In the genomic region with DNA sequence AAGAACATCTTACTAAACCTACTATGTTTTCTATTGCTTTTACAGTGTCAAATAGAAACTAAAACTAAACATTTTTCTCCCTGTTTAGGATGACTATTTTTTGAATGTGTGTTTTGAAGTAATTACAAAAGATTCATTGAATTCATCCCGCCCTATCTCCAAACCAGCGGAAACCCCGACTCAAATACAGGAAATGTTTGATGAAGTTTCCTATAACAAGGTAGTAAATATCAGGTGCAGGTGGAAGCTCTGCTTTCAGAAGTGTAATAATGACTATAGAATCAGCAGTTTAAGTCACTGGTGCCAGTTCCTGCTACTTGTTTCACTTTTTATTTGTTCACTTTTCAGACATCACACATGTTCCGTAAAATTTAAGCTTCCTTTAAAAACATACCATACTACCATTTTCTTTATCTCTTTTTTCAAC, we compare ENCODE assay signal across 8 cellular contexts. TPM values are rescaled to one million over a fixed set of nuclear protein-coding genes. Genes with fewer than 3 reads are reported as not detected.
A peak's percentile ranks its signal among the peaks of the same experiment; 100 is the strongest.
DNase-seq lines count a peak whose midpoint lies in the region; ATAC-seq and TF ChIP-seq lines count a peak whose summit lies in the region.

No MANE protein-coding gene starts in this region.

- intact Hi-C loops in activated T-helper 1 cell treated with anti-CD3 and anti-CD28 coated beads, Interleukin-12 subunit alpha, Interleukin-12 subunit beta, Interleukin-2, Interleukin-4 antibody, amounts not matched to agents 30 ng/mL and 10 ng/mL and 1 ng/mL, durations not matched to agents 14 hours and 24 hours and 36 hours (cut with micrococcal nuclease) = loop anchor here (1.0 kb wide), 8 partner anchors 10 to 199 kb away; a partner anchor contains a TSS
- intact Hi-C loops in Calu3 (cut with micrococcal nuclease; ENCODE audit: unreplicated experiment) = no loop called here
- intact Hi-C loops in stomach (cut with DNase I; ENCODE audit: low total_unique reads) = no loop called here
- intact Hi-C loops in transverse colon (cut with DNase I; ENCODE audit: low total_unique reads) = no loop called here

- peaks cover 55% of the 10 kb centered on the region for H3K36me3 Mint-ChIP-seq in activated T-helper 1 cell treated with anti-CD3 and anti-CD28 coated beads, Interleukin-12 subunit alpha, Interleukin-12 subunit beta, Interleukin-2, Interleukin-4 antibody, amounts not matched to agents 30 ng/mL and 10 ng/mL and 1 ng/mL, durations not matched to agents 14 hours and 24 hours and 36 hours (ENCODE audit: low read depth)
- H3K36me3 Mint-ChIP-seq in Calu3 (ENCODE audit: insufficient read depth, unreplicated experiment) = no peaks in the 10 kb centered on the region

- peak overlapping the region; percentile 96 for H3K27ac Mint-ChIP-seq in activated T-helper 1 cell treated with anti-CD3 and anti-CD28 coated beads, Interleukin-12 subunit alpha, Interleukin-12 subunit beta, Interleukin-2, Interleukin-4 antibody, amounts not matched to agents 30 ng/mL and 10 ng/mL and 1 ng/mL, durations not matched to agents 14 hours and 24 hours and 36 hours
- H3K27ac Mint-ChIP-seq in Calu3 (ENCODE audit: unreplicated experiment) = no peak overlapping the region

- no peak for TF ChIP-seq EP300 in stomach (IDR thresholded peaks at IDR 0.05)
- no peak for TF ChIP-seq EP300 in transverse colon (IDR thresholded peaks at IDR 0.05; ENCODE audit: low read depth)

- H3K4me3 Mint-ChIP-seq in activated T-helper 1 cell treated with anti-CD3 and anti-CD28 coated beads, Interleukin-12 subunit alpha, Interleukin-12 subunit beta, Interleukin-2, Interleukin-4 antibody, amounts not matched to agents 30 ng/mL and 10 ng/mL and 1 ng/mL, durations not matched to agents 14 hours and 24 hours and 36 hours = peak overlapping the region; percentile 84
- H3K4me3 Mint-ChIP-seq in Calu3 (ENCODE audit: low read depth, unreplicated experiment) = no peak overlapping the region

- H3K9me3 ChIP-seq in stomach (no peaks in the 10 kb centered on the region), transverse colon (no peaks in the 10 kb centered on the region)

- BruUV-seq in Calu3 (replicated peaks; lab: Mats Ljungman, UMichigan) = no TSS peak

- WGBS in stomach, 5 donors = 62 to 78% (median 71%) methylated on average over 4 of the region's 4 CpGs
- WGBS in transverse colon (ENCODE audit: low coverage in 1 of 2), 2 donors = 57 to 61% methylated on average over 4 of the region's 4 CpGs

- peak; percentile 21 for DNase-seq in stimulated activated CD4-positive, alpha-beta T cell treated with anti-CD3 and anti-CD28 coated beads, Interleukin-12 subunit alpha, Interleukin-12 subunit beta, amount 100 ng/mL, for 4 hours
- no peak for DNase-seq in stimulated activated CD4-positive, alpha-beta T cell treated with anti-CD3 and anti-CD28 coated beads, Interleukin-2, amount 100 ng/mL, for 48 hours
- peak; percentile 27 for DNase-seq in activated T-helper 1 cell treated with anti-CD3 and anti-CD28 coated beads, Interleukin-12 subunit alpha, Interleukin-12 subunit beta, Interleukin-2, Interleukin-4 antibody, amounts not matched to agents 30 ng/mL and 10 ng/mL and 1 ng/mL, durations not matched to agents 14 hours and 24 hours and 36 hours (ENCODE audit: low spot score)
- DNase-seq in Calu3 = no peak
- DNase-seq in stomach = no peak
- no peak for DNase-seq in SK-N-DZ (ENCODE audit: low spot score)
- DNase-seq in transverse colon = no peak

- no peaks in the 10 kb centered on the region for H3K27me3 Mint-ChIP-seq in activated T-helper 1 cell treated with anti-CD3 and anti-CD28 coated beads, Interleukin-12 subunit alpha, Interleukin-12 subunit beta, Interleukin-2, Interleukin-4 antibody, amounts not matched to agents 30 ng/mL and 10 ng/mL and 1 ng/mL, durations not matched to agents 14 hours and 24 hours and 36 hours (ENCODE audit: insufficient read depth)
- H3K27me3 Mint-ChIP-seq in Calu3 (ENCODE audit: unreplicated experiment) = no peaks in the 10 kb centered on the region

- H3K4me3 ChIP-seq in stomach (no peak overlapping the region), transverse colon (no peak overlapping the region)

- ATAC-seq in HG03159 (IDR thresholded peaks at IDR 0.05; ENCODE audit: unreplicated experiment) = peak; percentile 81

- CTCF ChIA-PET in Calu3 (lab: Charles Lee) = interaction anchor here (0.6 kb wide), 1 partner anchor 259 kb away, joined by 3 read pairs; no protein-coding TSS in a partner anchor

- H3K4me1 ChIP-seq in stomach (no peaks in the 10 kb centered on the region), transverse colon (no peaks in the 10 kb centered on the region)

- H3K4me1 Mint-ChIP-seq in activated T-helper 1 cell treated with anti-CD3 and anti-CD28 coated beads, Interleukin-12 subunit alpha, Interleukin-12 subunit beta, Interleukin-2, Interleukin-4 antibody, amounts not matched to agents 30 ng/mL and 10 ng/mL and 1 ng/mL, durations not matched to agents 14 hours and 24 hours and 36 hours (ENCODE audit: low read depth) = peaks cover 62% of the 10 kb centered on the region
- H3K4me1 Mint-ChIP-seq in Calu3 (ENCODE audit: low read depth, unreplicated experiment) = peaks cover 10% of the 10 kb centered on the region

- H3K36me3 ChIP-seq in stomach = peaks cover 10 to 93% (median 61%) of the 10 kb centered on the region in 4 donors
- peaks cover 0 to 26% (median 6%) of the 10 kb centered on the region in 4 donors for H3K36me3 ChIP-seq in transverse colon

- in situ Hi-C loops in transverse colon (cut with MboI; ENCODE audit: low pct_ligation_motif_present in 1 of 4, low pct_unique_long_range_greater_than_20kb in 1 of 4, low sequenced_read_pairs in 3 of 4) = no loop called here

- H3K27me3 ChIP-seq in stomach (no peaks in the 10 kb centered on the region), transverse colon (no peaks in the 10 kb centered on the region)

- H3K27ac ChIP-seq in stomach = peak overlapping the region in 2 of 5 donors; percentile 22 to 38
- peak overlapping the region in 1 of 4 donors; percentile 25 for H3K27ac ChIP-seq in transverse colon

- TF ChIP-seq CTCF in Calu3 (IDR thresholded peaks at IDR 0.05; ENCODE audit: unreplicated experiment) = no peak
- TF ChIP-seq CTCF in stomach (IDR thresholded peaks at IDR 0.05) = no peak
- no peak for TF ChIP-seq CTCF in transverse colon (IDR thresholded peaks at IDR 0.05)

- no peaks in the 10 kb centered on the region for H3K9me3 Mint-ChIP-seq in activated T-helper 1 cell treated with anti-CD3 and anti-CD28 coated beads, Interleukin-12 subunit alpha, Interleukin-12 subunit beta, Interleukin-2, Interleukin-4 antibody, amounts not matched to agents 30 ng/mL and 10 ng/mL and 1 ng/mL, durations not matched to agents 14 hours and 24 hours and 36 hours
- no peaks in the 10 kb centered on the region for H3K9me3 Mint-ChIP-seq in Calu3 (ENCODE audit: low read depth, unreplicated experiment)

- TF ChIP-seq POLR2A in stomach (IDR thresholded peaks at IDR 0.05) (no peak), transverse colon (IDR thresholded peaks at IDR 0.05) (no peak)

RNA-seq across cellular contexts. Expression of a gene that starts 20.0 kb away (rescaled TPM):
- 52.9 and 54.4 TPM in 2 replicates for total RNA-seq in activated T-helper 1 cell treated with anti-CD3 and anti-CD28 coated beads, Interleukin-12 subunit alpha, Interleukin-12 subunit beta, Interleukin-2, Interleukin-4 antibody, amounts not matched to agents 30 ng/mL and 10 ng/mL and 1 ng/mL, durations not matched to agents 14 hours and 24 hours and 36 hours
- total RNA-seq in Calu3 (2022) (67.7 TPM in 2 replicates), stomach (10 to 100 TPM in 4 of 5 donors, 1 to 10 TPM in 1; 5.5 to 26.8 (median 16.7) TPM), transverse colon (10 to 100 TPM in 3 of 4 donors, 1 to 10 TPM in 1; 7.1 to 39.1 (median 33.1) TPM)
- 10 to 100 TPM in 1 of 3 donors, 1 to 10 TPM in 1, under 1 TPM in 1; 0.68 to 13.2 (median 1.2) TPM for polyA plus RNA-seq in stomach
- polyA plus RNA-seq in SK-N-DZ (2014; cell fraction: cytosol; rRNA removed) = not detected in 2 replicates
- polyA plus RNA-seq in SK-N-DZ (2014; cell fraction: nucleus; rRNA removed) = not detected in 2 replicates

RNA-seq across cellular contexts. Expression of a gene that starts 39.6 kb away (rescaled TPM):
- 37.7 and 40.7 TPM in 2 replicates for total RNA-seq in activated T-helper 1 cell treated with anti-CD3 and anti-CD28 coated beads, Interleukin-12 subunit alpha, Interleukin-12 subunit beta, Interleukin-2, Interleukin-4 antibody, amounts not matched to agents 30 ng/mL and 10 ng/mL and 1 ng/mL, durations not matched to agents 14 hours and 24 hours and 36 hours
- 76.0 and 85.5 TPM in 2 replicates for total RNA-seq in Calu3 (2022)
- total RNA-seq in stomach = 100 to 1,000 TPM in 1 of 5 donors, 10 to 100 TPM in 3, 1 to 10 TPM in 1; 8.1 to 160 (median 71.9) TPM
- 1 to 10 TPM; 2.0 to 5.1 (median 2.4) TPM for polyA plus RNA-seq in stomach
- polyA plus RNA-seq in SK-N-DZ (2014; cell fraction: cytosol; rRNA removed) = 5.9 and 7.5 TPM in 2 replicates
- 5.9 and 8.9 TPM in 2 replicates for polyA plus RNA-seq in SK-N-DZ (2014; cell fraction: nucleus; rRNA removed)
- total RNA-seq in transverse colon = 10 to 100 TPM in 3 of 4 donors, 1 to 10 TPM in 1; 7.2 to 40.5 (median 34.8) TPM

Comparison
In these comparisons a context has a peak if more than half of its experiments do, and no peak if none do; other contexts are left out.
1. DNase-seq: peak in stimulated activated CD4-positive, alpha-beta T cell treated with anti-CD3 and anti-CD28 coated beads, Interleukin-12 subunit alpha, Interleukin-12 subunit beta, amount 100 ng/mL, for 4 hours (single experiment) and activated T-helper 1 cell treated with anti-CD3 and anti-CD28 coated beads, Interleukin-12 subunit alpha, Interleukin-12 subunit beta, Interleukin-2, Interleukin-4 antibody, amounts not matched to agents 30 ng/mL and 10 ng/mL and 1 ng/mL, durations not matched to agents 14 hours and 24 hours and 36 hours (single experiment); none in stimulated activated CD4-positive, alpha-beta T cell treated with anti-CD3 and anti-CD28 coated beads, Interleukin-2, amount 100 ng/mL, for 48 hours (0 of 2), Calu3 (single experiment), stomach (single experiment), SK-N-DZ (single experiment) and transverse colon (single experiment).